In genomic region chr11:120680322-120680721, GRCh38 we compare ENCODE assay signal across 23 cellular contexts.
"Had no signal": no experiment of that assay in that cellular context is flagged by ENCODE, and none has a peak within 500 bp of the region (broad histone marks: within the 10 kb centered on the region; RNA-seq: fewer than 3 reads in every experiment).

No MANE protein-coding gene starts in this region.

- DNase-seq: effector memory CD8-positive, alpha-beta T cell; foreskin keratinocyte; immature natural killer cell; left cardiac atrium; left ventricle myocardium inferior; lower lobe of right lung; natural killer cell; nucleus accumbens; ovary; right cardiac atrium; stimulated activated CD4-positive, alpha-beta T cell treated with anti-CD3 and anti-CD28 coated beads, Interleukin-2, amount 100 ng/mL, for 48 hours; stimulated activated naive CD8-positive, alpha-beta T cell treated with anti-CD3 and anti-CD28 coated beads, Interleukin-15, Interleukin-2, amounts not matched to agents 100 U/mL and 50 U/mL, for 24 hours; thyroid gland had no signal

- H3K27ac Mint-ChIP-seq: dendritic cell treated with granulocyte-macrophage colony-stimulating factor and Interleukin-4, amounts not matched to agents 40 ng/mL and 50 ng/mL, for 4 days; effector memory CD8-positive, alpha-beta T cell; memory B cell; mesothelial cell of epicardium; natural killer cell; progenitor cell of endocrine pancreas; type B pancreatic cell had no signal

- H3K4me3 Mint-ChIP-seq: dendritic cell treated with granulocyte-macrophage colony-stimulating factor and Interleukin-4, amounts not matched to agents 40 ng/mL and 50 ng/mL, for 4 days; effector memory CD8-positive, alpha-beta T cell; immature natural killer cell; memory B cell; mesothelial cell of epicardium; natural killer cell; neural crest cell; type B pancreatic cell had no signal

- H3K4me1 ChIP-seq: foreskin keratinocyte, left ventricle myocardium inferior, lower lobe of right lung, suprapubic skin, thyroid gland had no signal

- H3K9me3 ChIP-seq: left ventricle myocardium inferior, lower lobe of right lung, ovary, suprapubic skin, thyroid gland had no signal

- H3K4me1 Mint-ChIP-seq: memory B cell, mesothelial cell of epicardium had no signal

- H3K4me2 ChIP-seq: smooth muscle cell had no signal

- FAIRE-seq: keratinocyte, urothelium cell line had no signal

- H3K4me3 ChIP-seq: left ventricle myocardium inferior, lower lobe of right lung, ovary, smooth muscle cell, suprapubic skin, thyroid gland had no signal

- H3K36me3 Mint-ChIP-seq: memory B cell, mesothelial cell of epicardium, natural killer cell, type B pancreatic cell had no signal

- H3K36me3 ChIP-seq: left ventricle myocardium inferior, lower lobe of right lung, ovary, suprapubic skin, thyroid gland had no signal

- H3K27me3 ChIP-seq: ovary, thyroid gland had no signal

- H3K9me3 Mint-ChIP-seq: dendritic cell treated with granulocyte-macrophage colony-stimulating factor and Interleukin-4, amounts not matched to agents 40 ng/mL and 50 ng/mL, for 4 days; effector memory CD8-positive, alpha-beta T cell; immature natural killer cell; mesothelial cell of epicardium; natural killer cell; neural crest cell; type B pancreatic cell had no signal

- ATAC-seq: effector memory CD8-positive, alpha-beta T cell; foreskin keratinocyte; left cardiac atrium; lower lobe of right lung; natural killer cell; right cardiac atrium; stimulated activated naive CD8-positive, alpha-beta T cell treated with anti-CD3 and anti-CD28 coated beads, Interleukin-15, Interleukin-2, amounts not matched to agents 100 U/mL and 50 U/mL, for 24 hours had no signal

- H3K27ac ChIP-seq: foreskin keratinocyte, left ventricle myocardium inferior, lower lobe of right lung, ovary, suprapubic skin, thyroid gland had no signal
